In the genomic region with DNA sequence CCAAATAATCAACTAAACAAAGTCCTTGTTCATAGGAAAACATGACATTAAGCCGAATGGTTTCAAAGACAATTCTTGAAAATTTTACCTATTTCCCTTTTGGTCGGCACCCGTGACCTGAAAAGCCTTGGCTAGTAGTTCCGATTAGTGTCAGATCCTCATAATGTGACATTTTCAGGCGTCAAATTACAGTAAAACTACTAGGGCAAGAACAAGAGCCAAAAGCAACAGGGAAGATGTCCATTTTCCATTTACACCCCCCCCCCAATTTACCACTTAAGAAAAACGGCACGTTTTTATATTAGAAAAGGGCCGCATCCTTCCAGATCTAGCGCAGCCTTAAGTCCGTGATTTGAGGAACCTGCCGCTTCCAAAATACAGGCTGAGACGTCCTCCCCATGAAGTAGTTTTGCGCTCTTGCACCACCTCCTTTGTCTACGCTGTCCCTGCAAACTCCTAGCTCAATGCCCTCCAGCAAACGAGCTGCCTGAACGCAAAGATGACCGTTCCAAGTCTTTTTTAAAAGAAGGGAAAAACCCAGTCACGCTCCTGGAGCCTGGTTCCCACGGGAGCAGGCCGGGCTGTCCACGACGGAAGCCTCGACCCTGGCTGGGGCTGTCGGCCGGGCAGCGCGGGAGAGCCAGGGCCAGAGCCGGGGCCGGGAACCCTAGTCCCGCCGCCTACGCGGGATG, we compare ENCODE assay signal across 8 cellular contexts. TPM values are rescaled to one million over a fixed set of nuclear protein-coding genes. Genes with fewer than 3 reads are reported as not detected.
DNase-seq lines count a peak whose midpoint lies in the region; ATAC-seq and TF ChIP-seq lines count a peak whose summit lies in the region.

No MANE protein-coding gene starts in this region.

- no peak for TF ChIP-seq POLR2A in spleen (IDR thresholded peaks at IDR 0.05)

- peaks cover 10 to 55% (median 27%) of the 10 kb centered on the region in 6 donors for H3K4me1 ChIP-seq in spleen

- no peaks in the 10 kb centered on the region for H3K27me3 ChIP-seq in spleen (replicated peaks in 1 of 7)

- TF ChIP-seq CTCF in spleen (IDR thresholded peaks at IDR 0.05 in 8 of 11, conservative IDR thresholded peaks at IDR 0.05 in 3 of 11), result no peak

- H3K27ac ChIP-seq in SK-N-MC, result no peak overlapping the region
- peak overlapping the region; percentile 92 for H3K27ac ChIP-seq in cingulate gyrus (ENCODE audit: low read depth, low read length)
- peak overlapping the region; percentile 44 to 98 (median 97) for H3K27ac ChIP-seq in spleen

- 3 to 9% (median 5%) methylated on average over 18 to 33 of the region's 33 CpGs for WGBS in spleen, 5 donors

- H3K9ac ChIP-seq in SK-N-MC (ENCODE audit: insufficient read length), result peak overlapping the region; percentile 86

- intact Hi-C loops in spleen (cut with DNase I; ENCODE audit: low total_unique reads), result no loop called here

- ATAC-seq in HG03064 (IDR thresholded peaks at IDR 0.05; ENCODE audit: low read depth, unreplicated experiment), result peak; percentile 24
- ATAC-seq in HG03025 (IDR thresholded peaks at IDR 0.05; ENCODE audit: low FRiP score, unreplicated experiment), result no peak
- no peak for ATAC-seq in HG03045 (IDR thresholded peaks at IDR 0.05; ENCODE audit: unreplicated experiment)

- H3K9me3 ChIP-seq in SK-N-MC (ENCODE audit: low read depth, low read length), result peaks cover 8% of the 10 kb centered on the region; the same call in 1 of the 2 replicates
- H3K9me3 ChIP-seq in spleen, result peaks cover 0 to 4% (median 0%) of the 10 kb centered on the region in 8 donors

- DNase-seq in DMS53 treated with DMSO at 0.1 percent for 48 hours (lab: John Stamatoyannopoulos, UW; ENCODE audit: unreplicated experiment) (peak; percentile 19), SK-N-MC (ENCODE audit: low read depth, low spot score) (no peak), kidney tubule cell (ENCODE audit: low spot score) (peak; percentile 60), spleen (no peak)

- H3K4me3 ChIP-seq in SK-N-MC (peak overlapping the region; percentile 82), spleen (peak overlapping the region; percentile 47 to 94 (median 80))

- H3K36me3 ChIP-seq in SK-N-MC (ENCODE audit: insufficient read depth, low read length) (0 out of 2 replicates have a peak, but pooled peaks cover 5% of the 10 kb centered on the region), spleen (no peaks in the 10 kb centered on the region)

RNA-seq across cellular contexts. Expression of a gene that starts 0.7 kb away (rescaled TPM):
- 100 to 1,000 TPM in 1 of 7 donors, 10 to 100 TPM in 6; 64.5 to 119 (median 84.1) TPM for total RNA-seq in spleen
- 10 to 100 TPM; 44.1 to 57.0 (median 45.4) TPM for polyA plus RNA-seq in spleen

Comparison
In these comparisons a context has a peak if more than half of its experiments do, and no peak if none do; other contexts are left out.
1. DNase-seq: peak in DMS53 treated with DMSO at 0.1 percent for 48 hours (single experiment) and kidney tubule cell (single experiment); none in SK-N-MC (single experiment) and spleen (single experiment).